1 cellular context compared by ENCODE assay signal in the genomic region with DNA sequence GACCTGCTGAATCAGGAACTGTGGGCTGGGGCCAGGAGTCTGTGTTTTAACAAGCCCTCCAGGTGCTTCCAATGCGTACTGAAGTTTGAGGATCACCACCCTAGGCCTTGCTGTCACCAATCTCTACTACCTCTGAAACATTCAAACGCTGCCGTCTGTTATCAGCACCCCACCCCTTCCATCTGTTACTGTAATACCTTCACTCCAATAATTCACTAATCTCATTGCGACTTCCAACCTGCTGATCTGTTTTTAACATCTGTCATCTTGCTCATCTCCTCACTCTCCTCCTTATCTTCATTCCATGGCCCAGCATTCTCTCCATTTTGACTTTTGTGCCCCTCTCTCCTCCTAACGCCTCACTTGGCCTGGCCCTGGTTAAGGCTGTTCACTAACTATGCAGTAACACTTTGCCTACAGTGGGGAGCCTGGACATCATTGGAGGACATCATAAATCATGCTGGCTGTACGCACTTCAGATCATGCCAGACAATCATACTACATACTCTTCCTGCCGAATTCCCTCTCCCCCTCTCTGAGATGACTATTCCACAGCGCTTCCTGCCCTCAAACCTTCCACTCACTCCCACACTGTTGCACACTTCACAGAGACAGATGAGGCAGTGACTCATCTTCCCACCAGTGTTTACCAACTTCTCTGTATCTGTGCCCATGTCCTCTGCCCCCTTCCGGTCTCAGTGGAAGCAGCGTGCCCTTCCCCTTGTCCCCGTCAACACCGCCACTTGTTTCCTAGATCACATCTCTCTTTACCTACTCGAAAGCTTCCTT.
TF ChIP-seq lines count a peak whose summit lies in the region.

No MANE protein-coding gene starts in this region.

TF ChIP-seq in K562, 482 proteins besides CTCF, POLR2A, EP300 and RAD21 (continued from another document):
- TF ChIP-seq ZNF280B (CRISPR knock-in tag; IDR thresholded peaks at IDR 0.05) (no peak), PKNOX1 (IDR thresholded peaks at IDR 0.05) (peak; percentile 96), TARDBP (IDR thresholded peaks at IDR 0.05) (peak; percentile 64; the same call in 1 of the 2 replicates), ZNF23 (CRISPR knock-in tag; IDR thresholded peaks at IDR 0.05) (no peak), POLR2B (IDR thresholded peaks at IDR 0.05; ENCODE audit: low read depth, partially characterized antibody) (peak; percentile 30), HEY1 (CRISPR knock-in tag; IDR thresholded peaks at IDR 0.05; ENCODE audit: borderline replicate concordance) (peak; percentile 11; the same call in 1 of the 2 replicates), TAL1 (IDR thresholded peaks at IDR 0.05) (peak; percentile 100), ZNF778 (CRISPR knock-in tag; IDR thresholded peaks at IDR 0.05) (no peak), POLR2H (tag; IDR thresholded peaks at IDR 0.05; ENCODE audit: low read depth) (no peak), KLF13 (tag; IDR thresholded peaks at IDR 0.05; ENCODE audit: borderline replicate concordance, low read depth) (peak; percentile 65; the same call in 1 of the 2 replicates), GTF2F1 (IDR thresholded peaks at IDR 0.05; ENCODE audit: low read depth, low read length) (0 out of 2 replicates have a peak, but pooled peaks have one; percentile 24), ZBTB43 (CRISPR knock-in tag; IDR thresholded peaks at IDR 0.05) (peak; percentile 62; the same call in 1 of the 2 replicates), MEF2A (IDR thresholded peaks at IDR 0.05; ENCODE audit: control insufficient read depth, low read depth, low read length) (peak; percentile 57; the same call in 1 of the 2 replicates), KDM2B (CRISPR knock-in tag; IDR thresholded peaks at IDR 0.05) (no peak), MCM7 (IDR thresholded peaks at IDR 0.05) (no peak), ZNF41 (CRISPR knock-in tag; conservative IDR thresholded peaks at IDR 0.05) (no peak), CEBPB (tag; IDR thresholded peaks at IDR 0.05) (no peak), PML (IDR thresholded peaks at IDR 0.05; ENCODE audit: low read length) (peak; percentile 98), MAFG (tag; conservative IDR thresholded peaks at IDR 0.05) (peak; percentile 58; the same call in 1 of the 2 replicates), ZKSCAN1 (IDR thresholded peaks at IDR 0.05; ENCODE audit: low read depth, low read length) (peak; percentile 52; the same call in 1 of the 2 replicates), CREB1 (IDR thresholded peaks at IDR 0.05) (peak; percentile 69; the same call in 1 of the 2 replicates), CREB1 (CRISPR knock-in tag; IDR thresholded peaks at IDR 0.05) (peak; percentile 55; the same call in 1 of the 2 replicates), RNF2 (IDR thresholded peaks at IDR 0.05) (peak; percentile 69), SP2 (IDR thresholded peaks at IDR 0.05; ENCODE audit: extremely low read depth, low read depth, low read length, poor library complexity, severe bottlenecking) (no peak), ETS1 (conservative IDR thresholded peaks at IDR 0.05; ENCODE audit: control insufficient read depth, low read depth, low read length) (peak; percentile 77), MTA2 (IDR thresholded peaks at IDR 0.05; ENCODE audit: low read depth) (peak; percentile 99), ZNF347 (CRISPR knock-in tag; IDR thresholded peaks at IDR 0.05; ENCODE audit: low read depth) (no peak), SMAD2 (IDR thresholded peaks at IDR 0.05; ENCODE audit: low read depth, low read length) (no peak), ZNF324 (CRISPR knock-in tag; IDR thresholded peaks at IDR 0.05) (no peak), NONO (IDR thresholded peaks at IDR 0.05; ENCODE audit: low read depth in 2 of 2, low read length in 1 of 2) (peak in 1 of 2 experiments; percentile 94; a peak in 2 of 4 replicates), MYBL2 (IDR thresholded peaks at IDR 0.05; ENCODE audit: low read depth) (peak; percentile 84), MYBL2 (CRISPR knock-in tag; IDR thresholded peaks at IDR 0.05; ENCODE audit: borderline replicate concordance) (no peak), MBD2 (IDR thresholded peaks at IDR 0.05; ENCODE audit: borderline replicate concordance, low read depth) (peak; percentile 56; the same call in 1 of the 2 replicates), BCOR (IDR thresholded peaks at IDR 0.05) (peak; percentile 97), KAT7 (CRISPR knock-in tag; IDR thresholded peaks at IDR 0.05; ENCODE audit: borderline replicate concordance) (no peak; the same call in 1 of the 2 replicates), ELF1 (tag; IDR thresholded peaks at IDR 0.05) (peak; percentile 52; the same call in 1 of the 2 replicates), IRF9 (tag; IDR thresholded peaks at IDR 0.05) (peak; percentile 57), TEAD1 (CRISPR knock-in tag; IDR thresholded peaks at IDR 0.05) (peak; percentile 74 to 89), NR4A1 (CRISPR knock-in tag; IDR thresholded peaks at IDR 0.05) (no peak), NR4A1 (tag; IDR thresholded peaks at IDR 0.05) (peak; percentile 92), CSDE1 (IDR thresholded peaks at IDR 0.05) (0 out of 4 replicates have a peak, but pooled peaks of 1 of the 2 experiments have one; percentile 13), XRCC3 (IDR thresholded peaks at IDR 0.05) (no peak), CCAR2 (IDR thresholded peaks at IDR 0.05; ENCODE audit: low read depth, low read length) (no peak), ATF6 (CRISPR knock-in tag; IDR thresholded peaks at IDR 0.05) (0 out of 2 replicates have a peak, but pooled peaks have one; percentile 62), HNRNPUL1 (IDR thresholded peaks at IDR 0.05; ENCODE audit: low read length) (no peak), MAZ (CRISPR knock-in tag; conservative IDR thresholded peaks at IDR 0.05 in 1 of 2, IDR thresholded peaks at IDR 0.05 in 1 of 2) (peak in 1 of 2 experiments; percentile 36; a peak in 1 of 4 replicates)
- TF ChIP-seq, protein P1, sequence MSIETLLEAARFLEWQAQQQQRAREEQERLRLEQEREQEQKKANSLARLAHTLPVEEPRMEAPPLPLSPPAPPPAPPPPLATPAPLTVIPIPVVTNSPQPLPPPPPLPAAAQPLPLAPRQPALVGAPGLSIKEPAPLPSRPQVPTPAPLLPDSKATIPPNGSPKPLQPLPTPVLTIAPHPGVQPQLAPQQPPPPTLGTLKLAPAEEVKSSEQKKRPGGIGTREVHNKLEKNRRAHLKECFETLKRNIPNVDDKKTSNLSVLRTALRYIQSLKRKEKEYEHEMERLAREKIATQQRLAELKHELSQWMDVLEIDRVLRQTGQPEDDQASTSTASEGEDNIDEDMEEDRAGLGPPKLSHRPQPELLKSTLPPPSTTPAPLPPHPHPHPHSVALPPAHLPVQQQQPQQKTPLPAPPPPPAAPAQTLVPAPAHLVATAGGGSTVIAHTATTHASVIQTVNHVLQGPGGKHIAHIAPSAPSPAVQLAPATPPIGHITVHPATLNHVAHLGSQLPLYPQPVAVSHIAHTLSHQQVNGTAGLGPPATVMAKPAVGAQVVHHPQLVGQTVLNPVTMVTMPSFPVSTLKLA (conservative IDR thresholded peaks at IDR 0.05) = peak in 1 of 2 experiments; percentile 81; a peak in 2 of 4 replicates
- TF ChIP-seq, protein P2, sequence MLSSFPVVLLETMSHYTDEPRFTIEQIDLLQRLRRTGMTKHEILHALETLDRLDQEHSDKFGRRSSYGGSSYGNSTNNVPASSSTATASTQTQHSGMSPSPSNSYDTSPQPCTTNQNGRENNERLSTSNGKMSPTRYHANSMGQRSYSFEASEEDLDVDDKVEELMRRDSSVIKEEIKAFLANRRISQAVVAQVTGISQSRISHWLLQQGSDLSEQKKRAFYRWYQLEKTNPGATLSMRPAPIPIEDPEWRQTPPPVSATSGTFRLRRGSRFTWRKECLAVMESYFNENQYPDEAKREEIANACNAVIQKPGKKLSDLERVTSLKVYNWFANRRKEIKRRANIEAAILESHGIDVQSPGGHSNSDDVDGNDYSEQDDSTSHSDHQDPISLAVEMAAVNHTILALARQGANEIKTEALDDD (IDR thresholded peaks at IDR 0.05) = peak; percentile 98
- TF ChIP-seq, protein P3, sequence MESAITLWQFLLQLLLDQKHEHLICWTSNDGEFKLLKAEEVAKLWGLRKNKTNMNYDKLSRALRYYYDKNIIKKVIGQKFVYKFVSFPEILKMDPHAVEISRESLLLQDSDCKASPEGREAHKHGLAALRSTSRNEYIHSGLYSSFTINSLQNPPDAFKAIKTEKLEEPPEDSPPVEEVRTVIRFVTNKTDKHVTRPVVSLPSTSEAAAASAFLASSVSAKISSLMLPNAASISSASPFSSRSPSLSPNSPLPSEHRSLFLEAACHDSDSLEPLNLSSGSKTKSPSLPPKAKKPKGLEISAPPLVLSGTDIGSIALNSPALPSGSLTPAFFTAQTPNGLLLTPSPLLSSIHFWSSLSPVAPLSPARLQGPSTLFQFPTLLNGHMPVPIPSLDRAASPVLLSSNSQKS (CRISPR knock-in tag; IDR thresholded peaks at IDR 0.05) = no peak
- TF ChIP-seq, protein P4, sequence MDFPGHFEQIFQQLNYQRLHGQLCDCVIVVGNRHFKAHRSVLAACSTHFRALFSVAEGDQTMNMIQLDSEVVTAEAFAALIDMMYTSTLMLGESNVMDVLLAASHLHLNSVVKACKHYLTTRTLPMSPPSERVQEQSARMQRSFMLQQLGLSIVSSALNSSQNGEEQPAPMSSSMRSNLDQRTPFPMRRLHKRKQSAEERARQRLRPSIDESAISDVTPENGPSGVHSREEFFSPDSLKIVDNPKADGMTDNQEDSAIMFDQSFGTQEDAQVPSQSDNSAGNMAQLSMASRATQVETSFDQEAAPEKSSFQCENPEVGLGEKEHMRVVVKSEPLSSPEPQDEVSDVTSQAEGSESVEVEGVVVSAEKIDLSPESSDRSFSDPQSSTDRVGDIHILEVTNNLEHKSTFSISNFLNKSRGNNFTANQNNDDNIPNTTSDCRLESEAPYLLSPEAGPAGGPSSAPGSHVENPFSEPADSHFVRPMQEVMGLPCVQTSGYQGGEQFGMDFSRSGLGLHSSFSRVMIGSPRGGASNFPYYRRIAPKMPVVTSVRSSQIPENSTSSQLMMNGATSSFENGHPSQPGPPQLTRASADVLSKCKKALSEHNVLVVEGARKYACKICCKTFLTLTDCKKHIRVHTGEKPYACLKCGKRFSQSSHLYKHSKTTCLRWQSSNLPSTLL (IDR thresholded peaks at IDR 0.05) = peak; percentile 76; the same call in 1 of the 2 replicates
